Comparison of ENCODE assay signal across 9 cellular contexts in genomic region chr19:12293771-12294307, GRCh38. TPM values are rescaled to one million over a fixed set of nuclear protein-coding genes. Genes with fewer than 3 reads are reported as not detected.
A peak's percentile ranks its signal among the peaks of the same experiment; 100 is the strongest.
DNase-seq lines count a peak whose midpoint lies in the region; ATAC-seq and TF ChIP-seq lines count a peak whose summit lies in the region.
"Had no signal": no experiment of that assay in that cellular context is flagged by ENCODE, and none has a peak within 500 bp of the region (broad histone marks: within the 10 kb centered on the region; RNA-seq: fewer than 3 reads in every experiment).

No MANE protein-coding gene starts in this region.

- H3K9ac ChIP-seq in neuronal stem cell (ENCODE audit: low read depth, low read length, poor library complexity), result peak overlapping the region; percentile 93

- H4K8ac ChIP-seq in neuronal stem cell (ENCODE audit: low read depth, low read length), result no peak overlapping the region

- H3K36me3 ChIP-seq in ACC112 (ENCODE audit: insufficient read depth, low read length) (no peaks in the 10 kb centered on the region), neuronal stem cell (replicated peaks in 1 of 2; ENCODE audit: control insufficient read depth in 2 of 2, insufficient read depth in 2 of 2, low read length in 2 of 2) (peaks cover 0 to 40% of the 10 kb centered on the region in 2 donors), transverse colon (no peaks in the 10 kb centered on the region)

- peak; percentile 85 for DNase-seq in RPMI8226
- peak; percentile 25 for DNase-seq in activated gamma-delta T cell treated with anti-CD3 and anti-CD28 coated beads, Interleukin-2, amount 50 U/mL, for 16 hours (ENCODE audit: low read depth)
- DNase-seq in germinal center (ENCODE audit: low spot score), result peak; percentile 57
- DNase-seq in neuronal stem cell (ENCODE audit: low spot score), result peak; percentile 39
- peak; percentile 92 for DNase-seq in transverse colon

- H3K4me2 ChIP-seq in neuronal stem cell (ENCODE audit: insufficient read depth, low read length, poor library complexity, severe bottlenecking), result peak overlapping the region; percentile 87

- in situ Hi-C loops in transverse colon (cut with MboI; ENCODE audit: low pct_ligation_motif_present in 1 of 4, low pct_unique_long_range_greater_than_20kb in 1 of 4, low sequenced_read_pairs in 3 of 4), result no loop called here

- H2BK15ac ChIP-seq in neuronal stem cell (ENCODE audit: low read length), result no peak overlapping the region

- H3K4me3 ChIP-seq in ACC112 (ENCODE audit: low read depth, low read length) (peak overlapping the region; percentile 97), neuronal stem cell (ENCODE audit: low read length in 2 of 2) (peak overlapping the region; percentile 92 to 98), transverse colon (peak overlapping the region; percentile 84 to 100 (median 96))

- H3K79me2 ChIP-seq in ACC112 (ENCODE audit: control insufficient read depth, insufficient read depth, low read length, unreplicated experiment), result peaks cover 38% of the 10 kb centered on the region

- ATAC-seq in GM18498 (IDR thresholded peaks at IDR 0.05; ENCODE audit: unreplicated experiment) (peak; percentile 53), HG03095 (IDR thresholded peaks at IDR 0.05; ENCODE audit: unreplicated experiment) (peak; percentile 43)

- H2BK120ac ChIP-seq in neuronal stem cell (ENCODE audit: low read depth, low read length), result no peak overlapping the region

- peaks cover 5% of the 10 kb centered on the region for H3K4me1 ChIP-seq in ACC112 (ENCODE audit: control insufficient read depth, insufficient read depth, low read length, unreplicated experiment)
- H3K4me1 ChIP-seq in neuronal stem cell (ENCODE audit: control insufficient read depth in 2 of 2, insufficient read depth in 1 of 2, low read depth in 1 of 2, low read length in 2 of 2), result no peaks in the 10 kb centered on the region
- peaks cover 20 to 46% (median 22%) of the 10 kb centered on the region in 4 donors for H3K4me1 ChIP-seq in transverse colon

- intact Hi-C loops in transverse colon (cut with DNase I; ENCODE audit: low total_unique reads), result no loop called here

- H3K23ac ChIP-seq in neuronal stem cell (ENCODE audit: low read depth, low read length, poor library complexity), result peak overlapping the region; percentile 81

- WGBS in neuronal stem cell (ENCODE audit: extremely low coverage in 2 of 2, insufficient read length in 2 of 2, insufficient replicate concordance in 1 of 2), 2 donors, result no CpG with 5 or more reads among the region's 20 CpGs
- 0% methylated on average over 20 of the region's 20 CpGs; no CpG with 5 or more reads in 1 of the 2 donors for WGBS in transverse colon (ENCODE audit: low coverage in 1 of 2), 2 donors

- peak overlapping the region; percentile 96 for H3K18ac ChIP-seq in neuronal stem cell (ENCODE audit: low read length)

- H2BK12ac ChIP-seq in neuronal stem cell (ENCODE audit: low read length), result peak overlapping the region; percentile 35

- H3K27ac ChIP-seq in ACC112 (ENCODE audit: low read depth, low read length) (peak overlapping the region; percentile 85), neuronal stem cell (replicated peaks; ENCODE audit: low read length) (no peak overlapping the region), transverse colon (peak overlapping the region; percentile 96 to 100 (median 99))

- no peak for TF ChIP-seq CTCF in transverse colon (IDR thresholded peaks at IDR 0.05)

- TF ChIP-seq POLR2A in transverse colon (IDR thresholded peaks at IDR 0.05), result peak; percentile 66

- H3K27me3 ChIP-seq in ACC112 (ENCODE audit: insufficient read depth, low read length) (no peaks in the 10 kb centered on the region), neuronal stem cell (ENCODE audit: control insufficient read depth in 3 of 3, insufficient read depth in 3 of 3, low read depth in 1 of 3, low read length in 3 of 3) (no peaks in the 10 kb centered on the region), transverse colon (no peaks in the 10 kb centered on the region)

- TF ChIP-seq EP300 in transverse colon (IDR thresholded peaks at IDR 0.05; ENCODE audit: low read depth), result no peak

- H3K4ac ChIP-seq in neuronal stem cell (ENCODE audit: low read length), result no peak overlapping the region

- H3K79me1 ChIP-seq in neuronal stem cell (ENCODE audit: low read depth, low read length), result no peaks in the 10 kb centered on the region

- H3K14ac ChIP-seq in neuronal stem cell (ENCODE audit: low read length), result peak overlapping the region; percentile 97

- H2AFZ ChIP-seq in ACC112 (ENCODE audit: low read length, unreplicated experiment), result no peak overlapping the region
- peak overlapping the region; percentile 93 for H2AFZ ChIP-seq in neuronal stem cell (ENCODE audit: low read length)

- H4K91ac ChIP-seq in neuronal stem cell (ENCODE audit: low read depth, low read length, poor library complexity), result no peak overlapping the region

- H2BK5ac ChIP-seq in neuronal stem cell (ENCODE audit: low read length), result peak overlapping the region; percentile 88

- no peak overlapping the region for H2AK5ac ChIP-seq in neuronal stem cell (ENCODE audit: low read depth, low read length)

- H3K9me3 ChIP-seq in neuronal stem cell (replicated peaks in 1 of 2; ENCODE audit: control insufficient read depth in 2 of 2, insufficient read depth in 1 of 2, low read depth in 1 of 2, low read length in 2 of 2) (peaks cover 0 to 34% of the 10 kb centered on the region in 2 donors), transverse colon (no peaks in the 10 kb centered on the region)

RNA-seq across cellular contexts. Expression of gene ZNF44, which starts 0.8 kb away (rescaled TPM):
- 2.9 TPM for polyA plus RNA-seq in neuronal stem cell (2013, experiment 1 of 2)
- 3.1 TPM for polyA plus RNA-seq in neuronal stem cell (2013, experiment 2 of 2)
- total RNA-seq in transverse colon, result 10 to 100 TPM in 3 of 4 donors, 1 to 10 TPM in 1; 7.5 to 44.4 (median 23.5) TPM

RNA-seq across cellular contexts. Expression of gene ZNF563, which starts 39.6 kb away (rescaled TPM):
- polyA plus RNA-seq in neuronal stem cell (2013, experiment 1 of 2), result 0.53 TPM
- 0.61 TPM for polyA plus RNA-seq in neuronal stem cell (2013, experiment 2 of 2)
- total RNA-seq in transverse colon, result 1 to 10 TPM; 1.2 to 6.5 (median 3.4) TPM
- total RNA-seq: HT1080 had no signal

Comparison
In these comparisons a context has a peak if more than half of its experiments do, and no peak if none do; other contexts are left out.
1. DNase-seq: peak in every context shown above with its lines; median percentile 92 in transverse colon; 85 in RPMI8226; 57 in germinal center; 39 in neuronal stem cell; 25 in activated gamma-delta T cell treated with anti-CD3 and anti-CD28 coated beads, Interleukin-2, amount 50 U/mL, for 16 hours.